1 cellular context compared by ENCODE assay signal in the genomic region with DNA sequence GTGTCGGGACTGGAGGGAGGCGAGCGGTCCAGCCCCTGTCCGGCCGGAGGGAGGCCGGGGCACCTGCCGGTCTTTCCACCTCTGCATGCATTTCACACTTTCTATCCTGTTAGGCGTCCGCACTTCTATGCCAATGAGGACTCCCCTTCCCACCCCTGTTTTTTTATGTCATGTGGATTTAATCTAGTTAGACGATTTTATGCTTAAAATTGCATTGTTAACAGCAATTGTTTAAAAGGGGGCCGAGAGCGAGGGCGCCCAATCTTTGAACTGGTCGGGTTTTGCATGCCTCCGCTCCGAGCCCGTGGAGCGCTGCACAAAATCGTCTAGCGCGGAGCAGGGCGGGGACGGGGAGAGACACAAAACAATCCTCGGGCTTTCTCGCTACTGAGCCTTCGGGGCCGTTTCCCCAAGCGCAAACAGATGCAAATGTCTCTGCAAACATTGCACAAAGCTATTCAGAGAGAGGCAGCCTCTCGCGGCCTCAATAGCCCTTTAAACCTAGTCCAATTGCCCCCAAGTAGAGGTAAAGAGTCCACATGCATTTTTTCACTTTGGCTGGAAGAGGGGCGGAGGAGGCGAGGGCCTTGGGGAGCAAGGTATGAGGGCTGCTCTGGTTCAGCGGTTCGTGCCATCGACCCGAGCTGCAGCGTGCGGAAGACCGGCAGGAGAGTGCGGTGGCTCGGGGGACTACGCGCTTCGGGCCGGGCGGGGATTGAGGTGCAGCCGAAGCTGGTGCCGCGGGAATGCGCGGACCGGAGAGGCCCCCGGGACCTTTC.
TF ChIP-seq lines count a peak whose summit lies in the region.

No MANE protein-coding gene starts in this region.

TF ChIP-seq in HepG2, 621 proteins besides CTCF, POLR2A, EP300 and RAD21 (continued from another document and continues in another):
- TF ChIP-seq NR2C2 (CRISPR knock-in tag; IDR thresholded peaks at IDR 0.05; ENCODE audit: borderline replicate concordance): peak; percentile 45
- peak; percentile 49; the same call in 1 of the 2 replicates for TF ChIP-seq ZNF564 (CRISPR knock-in tag; IDR thresholded peaks at IDR 0.05)
- TF ChIP-seq HOXA3 (CRISPR knock-in tag; IDR thresholded peaks at IDR 0.05): peak; percentile 68
- no peak for TF ChIP-seq IRF1 (CRISPR knock-in tag; IDR thresholded peaks at IDR 0.05; ENCODE audit: low read depth)
- no peak for TF ChIP-seq MZF1 (CRISPR knock-in tag; IDR thresholded peaks at IDR 0.05; ENCODE audit: borderline replicate concordance)
- TF ChIP-seq NR3C1 (CRISPR knock-in tag; IDR thresholded peaks at IDR 0.05): no peak
- TF ChIP-seq, protein P1, sequence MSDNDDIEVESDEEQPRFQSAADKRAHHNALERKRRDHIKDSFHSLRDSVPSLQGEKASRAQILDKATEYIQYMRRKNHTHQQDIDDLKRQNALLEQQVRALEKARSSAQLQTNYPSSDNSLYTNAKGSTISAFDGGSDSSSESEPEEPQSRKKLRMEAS (IDR thresholded peaks at IDR 0.05): peak; percentile 61
- no peak; the same call in 1 of the 2 replicates for TF ChIP-seq ZNF232 (CRISPR knock-in tag; IDR thresholded peaks at IDR 0.05; ENCODE audit: borderline replicate concordance)
- no peak for TF ChIP-seq ZNF549 (CRISPR knock-in tag; IDR thresholded peaks at IDR 0.05)
- no peak for TF ChIP-seq KAT8 (CRISPR knock-in tag; IDR thresholded peaks at IDR 0.05)
- peak; percentile 52; the same call in 1 of the 2 replicates for TF ChIP-seq TFDP2 (CRISPR knock-in tag; IDR thresholded peaks at IDR 0.05)
- no peak for TF ChIP-seq FOXM1 (CRISPR knock-in tag; IDR thresholded peaks at IDR 0.05)
- TF ChIP-seq, protein P2, sequence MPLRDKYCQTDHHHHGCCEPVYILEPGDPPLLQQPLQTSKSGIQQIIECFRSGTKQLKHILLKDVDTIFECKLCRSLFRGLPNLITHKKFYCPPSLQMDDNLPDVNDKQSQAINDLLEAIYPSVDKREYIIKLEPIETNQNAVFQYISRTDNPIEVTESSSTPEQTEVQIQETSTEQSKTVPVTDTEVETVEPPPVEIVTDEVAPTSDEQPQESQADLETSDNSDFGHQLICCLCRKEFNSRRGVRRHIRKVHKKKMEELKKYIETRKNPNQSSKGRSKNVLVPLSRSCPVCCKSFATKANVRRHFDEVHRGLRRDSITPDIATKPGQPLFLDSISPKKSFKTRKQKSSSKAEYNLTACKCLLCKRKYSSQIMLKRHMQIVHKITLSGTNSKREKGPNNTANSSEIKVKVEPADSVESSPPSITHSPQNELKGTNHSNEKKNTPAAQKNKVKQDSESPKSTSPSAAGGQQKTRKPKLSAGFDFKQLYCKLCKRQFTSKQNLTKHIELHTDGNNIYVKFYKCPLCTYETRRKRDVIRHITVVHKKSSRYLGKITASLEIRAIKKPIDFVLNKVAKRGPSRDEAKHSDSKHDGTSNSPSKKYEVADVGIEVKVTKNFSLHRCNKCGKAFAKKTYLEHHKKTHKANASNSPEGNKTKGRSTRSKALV (CRISPR knock-in tag; IDR thresholded peaks at IDR 0.05): 0 out of 2 replicates have a peak, but pooled peaks have one; percentile 26
- TF ChIP-seq GATAD2A (CRISPR knock-in tag; IDR thresholded peaks at IDR 0.05): peak; percentile 79
- no peak for TF ChIP-seq GTF2F1 (IDR thresholded peaks at IDR 0.05; ENCODE audit: low read length)
- TF ChIP-seq ZFP82 (CRISPR knock-in tag; IDR thresholded peaks at IDR 0.05; ENCODE audit: borderline replicate concordance): no peak
- TF ChIP-seq, protein P3, sequence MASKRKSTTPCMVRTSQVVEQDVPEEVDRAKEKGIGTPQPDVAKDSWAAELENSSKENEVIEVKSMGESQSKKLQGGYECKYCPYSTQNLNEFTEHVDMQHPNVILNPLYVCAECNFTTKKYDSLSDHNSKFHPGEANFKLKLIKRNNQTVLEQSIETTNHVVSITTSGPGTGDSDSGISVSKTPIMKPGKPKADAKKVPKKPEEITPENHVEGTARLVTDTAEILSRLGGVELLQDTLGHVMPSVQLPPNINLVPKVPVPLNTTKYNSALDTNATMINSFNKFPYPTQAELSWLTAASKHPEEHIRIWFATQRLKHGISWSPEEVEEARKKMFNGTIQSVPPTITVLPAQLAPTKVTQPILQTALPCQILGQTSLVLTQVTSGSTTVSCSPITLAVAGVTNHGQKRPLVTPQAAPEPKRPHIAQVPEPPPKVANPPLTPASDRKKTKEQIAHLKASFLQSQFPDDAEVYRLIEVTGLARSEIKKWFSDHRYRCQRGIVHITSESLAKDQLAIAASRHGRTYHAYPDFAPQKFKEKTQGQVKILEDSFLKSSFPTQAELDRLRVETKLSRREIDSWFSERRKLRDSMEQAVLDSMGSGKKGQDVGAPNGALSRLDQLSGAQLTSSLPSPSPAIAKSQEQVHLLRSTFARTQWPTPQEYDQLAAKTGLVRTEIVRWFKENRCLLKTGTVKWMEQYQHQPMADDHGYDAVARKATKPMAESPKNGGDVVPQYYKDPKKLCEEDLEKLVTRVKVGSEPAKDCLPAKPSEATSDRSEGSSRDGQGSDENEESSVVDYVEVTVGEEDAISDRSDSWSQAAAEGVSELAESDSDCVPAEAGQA (IDR thresholded peaks at IDR 0.05; ENCODE audit: low read depth): no peak
- TF ChIP-seq, protein P3 (CRISPR knock-in tag; IDR thresholded peaks at IDR 0.05; ENCODE audit: borderline replicate concordance): 0 out of 2 replicates have a peak, but pooled peaks have one; percentile 22
- TF ChIP-seq, protein P4, sequence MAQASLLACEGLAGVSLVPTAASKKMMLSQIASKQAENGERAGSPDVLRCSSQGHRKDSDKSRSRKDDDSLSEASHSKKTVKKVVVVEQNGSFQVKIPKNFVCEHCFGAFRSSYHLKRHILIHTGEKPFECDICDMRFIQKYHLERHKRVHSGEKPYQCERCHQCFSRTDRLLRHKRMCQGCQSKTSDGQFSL (CRISPR knock-in tag; IDR thresholded peaks at IDR 0.05): no peak
- TF ChIP-seq ZBTB7B (CRISPR knock-in tag; IDR thresholded peaks at IDR 0.05): peak; percentile 87
- TF ChIP-seq REST (IDR thresholded peaks at IDR 0.05; ENCODE audit: borderline replicate concordance in 1 of 2, low read depth in 1 of 2, low read length in 2 of 2): peak in 1 of 2 experiments; percentile 59; a peak in 2 of 4 replicates
- TF ChIP-seq MAF1 (CRISPR knock-in tag; IDR thresholded peaks at IDR 0.05; ENCODE audit: borderline replicate concordance): no peak
- peak; percentile 72 for TF ChIP-seq CEBPG (CRISPR knock-in tag; IDR thresholded peaks at IDR 0.05)
- TF ChIP-seq, protein P5, sequence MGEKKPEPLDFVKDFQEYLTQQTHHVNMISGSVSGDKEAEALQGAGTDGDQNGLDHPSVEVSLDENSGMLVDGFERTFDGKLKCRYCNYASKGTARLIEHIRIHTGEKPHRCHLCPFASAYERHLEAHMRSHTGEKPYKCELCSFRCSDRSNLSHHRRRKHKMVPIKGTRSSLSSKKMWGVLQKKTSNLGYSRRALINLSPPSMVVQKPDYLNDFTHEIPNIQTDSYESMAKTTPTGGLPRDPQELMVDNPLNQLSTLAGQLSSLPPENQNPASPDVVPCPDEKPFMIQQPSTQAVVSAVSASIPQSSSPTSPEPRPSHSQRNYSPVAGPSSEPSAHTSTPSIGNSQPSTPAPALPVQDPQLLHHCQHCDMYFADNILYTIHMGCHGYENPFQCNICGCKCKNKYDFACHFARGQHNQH (CRISPR knock-in tag; IDR thresholded peaks at IDR 0.05): 0 out of 2 replicates have a peak, but pooled peaks have one; percentile 18
- TF ChIP-seq, protein P6, sequence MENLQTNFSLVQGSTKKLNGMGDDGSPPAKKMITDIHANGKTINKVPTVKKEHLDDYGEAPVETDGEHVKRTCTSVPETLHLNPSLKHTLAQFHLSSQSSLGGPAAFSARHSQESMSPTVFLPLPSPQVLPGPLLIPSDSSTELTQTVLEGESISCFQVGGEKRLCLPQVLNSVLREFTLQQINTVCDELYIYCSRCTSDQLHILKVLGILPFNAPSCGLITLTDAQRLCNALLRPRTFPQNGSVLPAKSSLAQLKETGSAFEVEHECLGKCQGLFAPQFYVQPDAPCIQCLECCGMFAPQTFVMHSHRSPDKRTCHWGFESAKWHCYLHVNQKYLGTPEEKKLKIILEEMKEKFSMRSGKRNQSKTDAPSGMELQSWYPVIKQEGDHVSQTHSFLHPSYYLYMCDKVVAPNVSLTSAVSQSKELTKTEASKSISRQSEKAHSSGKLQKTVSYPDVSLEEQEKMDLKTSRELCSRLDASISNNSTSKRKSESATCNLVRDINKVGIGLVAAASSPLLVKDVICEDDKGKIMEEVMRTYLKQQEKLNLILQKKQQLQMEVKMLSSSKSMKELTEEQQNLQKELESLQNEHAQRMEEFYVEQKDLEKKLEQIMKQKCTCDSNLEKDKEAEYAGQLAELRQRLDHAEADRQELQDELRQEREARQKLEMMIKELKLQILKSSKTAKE (CRISPR knock-in tag; IDR thresholded peaks at IDR 0.05; ENCODE audit: borderline replicate concordance): peak; percentile 70; the same call in 1 of the 2 replicates
- peak; percentile 55; the same call in 1 of the 2 replicates for TF ChIP-seq CREM (IDR thresholded peaks at IDR 0.05)
- TF ChIP-seq CREM (CRISPR knock-in tag; IDR thresholded peaks at IDR 0.05): no peak
- no peak for TF ChIP-seq FOXO4 (CRISPR knock-in tag; conservative IDR thresholded peaks at IDR 0.05)
- peak; percentile 73 for TF ChIP-seq ZNF362 (CRISPR knock-in tag; IDR thresholded peaks at IDR 0.05; ENCODE audit: borderline replicate concordance)
